ENCODE assay signal across 2 cellular contexts in genomic region chr17:68314916-68315535, GRCh38.
TF ChIP-seq lines count a peak whose summit lies in the region.

No MANE protein-coding gene starts in this region.

TF ChIP-seq in HCT116, 20 proteins besides CTCF, POLR2A, EP300 and RAD21:
- TF ChIP-seq ZBTB33 (IDR thresholded peaks at IDR 0.05; ENCODE audit: extremely low read depth, insufficient replicate concordance, low read length) (no peak), SRF (IDR thresholded peaks at IDR 0.05; ENCODE audit: low read depth) (no peak), REST (IDR thresholded peaks at IDR 0.05; ENCODE audit: low read depth) (no peak), SP1 (IDR thresholded peaks at IDR 0.05; ENCODE audit: low read depth) (no peak), CBX3 (IDR thresholded peaks at IDR 0.05; ENCODE audit: low read depth) (peak; percentile 49; the same call in 1 of the 2 replicates), TCF7L2 (IDR thresholded peaks at IDR 0.05; ENCODE audit: borderline replicate concordance, extremely low read depth, insufficient read depth, insufficient read length) (no peak), SIN3A (IDR thresholded peaks at IDR 0.05; ENCODE audit: low read depth) (no peak), POLR2AphosphoS5 (IDR thresholded peaks at IDR 0.05; ENCODE audit: low read depth, low read length) (no peak), EZH2 (IDR thresholded peaks at IDR 0.05) (no peak), JUND (IDR thresholded peaks at IDR 0.05) (no peak), MAX (IDR thresholded peaks at IDR 0.05) (0 out of 2 replicates have a peak, but pooled peaks have one; percentile 16)

TF ChIP-seq in HepG2, 621 proteins besides CTCF, POLR2A, EP300 and RAD21:
- TF ChIP-seq ZNF597 (CRISPR knock-in tag; IDR thresholded peaks at IDR 0.05), result no peak
- peak; percentile 64; the same call in 1 of the 2 replicates for TF ChIP-seq ZNF121 (CRISPR knock-in tag; IDR thresholded peaks at IDR 0.05)
- TF ChIP-seq ONECUT2 (CRISPR knock-in tag; IDR thresholded peaks at IDR 0.05), result peak; percentile 56; the same call in 1 of the 2 replicates
- no peak for TF ChIP-seq CSRNP1 (CRISPR knock-in tag; IDR thresholded peaks at IDR 0.05)
